20 cellular contexts compared by ENCODE assay signal in the genomic region with DNA sequence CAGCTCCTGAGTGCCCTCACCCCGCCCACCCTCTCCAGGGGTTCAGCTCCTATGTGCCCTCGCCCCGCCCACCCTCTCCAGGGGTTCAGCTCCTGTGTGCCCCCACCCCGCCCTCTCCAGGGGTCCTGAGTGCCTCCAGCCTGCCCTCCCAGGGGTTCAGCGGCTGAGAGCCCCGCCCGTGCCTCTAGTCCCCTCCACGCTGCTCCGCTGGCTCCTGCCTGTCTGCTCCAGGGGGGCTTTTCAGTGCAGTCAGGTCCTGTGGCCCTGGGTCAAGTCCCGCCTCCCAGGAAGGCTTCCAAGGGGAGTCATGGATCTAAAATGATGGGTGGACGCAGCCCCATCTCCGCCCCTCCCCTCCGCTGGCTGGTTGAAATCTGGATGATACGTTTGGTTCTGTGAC. TPM values are rescaled to one million over a fixed set of nuclear protein-coding genes. Genes with fewer than 3 reads are reported as not detected.
DNase-seq lines count a peak whose midpoint lies in the region; ATAC-seq and TF ChIP-seq lines count a peak whose summit lies in the region.
"Had no signal": no experiment of that assay in that cellular context is flagged by ENCODE, and none has a peak within 500 bp of the region (broad histone marks: within the 10 kb centered on the region; RNA-seq: fewer than 3 reads in every experiment).

No MANE protein-coding gene starts in this region.

- H2BK5ac ChIP-seq in trophoblast cell (ENCODE audit: low read depth, low read length, poor library complexity) = no peak overlapping the region

- no peak overlapping the region for H3K4me3 Mint-ChIP-seq in endothelial cell (ENCODE audit: unreplicated experiment)
- H3K4me3 Mint-ChIP-seq: CD14-positive monocyte had no signal

- no peak overlapping the region for H3K9ac ChIP-seq in trophoblast cell (ENCODE audit: low read length)
- H3K9ac ChIP-seq: GM23248, KMS-11 had no signal

- H3K27me3 Mint-ChIP-seq in endothelial cell (ENCODE audit: unreplicated experiment) = peaks cover 11% of the 10 kb centered on the region

- H2AK5ac ChIP-seq in trophoblast cell (ENCODE audit: low read length) = peak overlapping the region; percentile 26

- no peaks in the 10 kb centered on the region for H3K9me3 ChIP-seq in A673 (ENCODE audit: low read depth, low read length, poor library complexity, severe bottlenecking)
- H3K9me3 ChIP-seq in trophoblast cell (ENCODE audit: insufficient read depth, low read depth, low read length) = no peaks in the 10 kb centered on the region
- H3K9me3 ChIP-seq: HAP-1 had no signal

- H2BK120ac ChIP-seq in trophoblast cell (ENCODE audit: insufficient read depth, low read length, poor library complexity) = no peak overlapping the region

- no peak overlapping the region for H3K18ac ChIP-seq in trophoblast cell (ENCODE audit: low read length)

- no TSS peak for BruUV-seq in A673 (replicated peaks; lab: Mats Ljungman, UMichigan)

- H3K4me1 ChIP-seq in A673 (ENCODE audit: insufficient read depth, low read length, poor library complexity, severe bottlenecking) = peaks cover 23% of the 10 kb centered on the region
- H3K4me1 ChIP-seq in trophoblast cell (ENCODE audit: control insufficient read depth in 1 of 2, insufficient read depth in 2 of 2, low read length in 2 of 2) = peaks cover 26 to 37% of the 10 kb centered on the region in 2 experiments
- H3K4me1 ChIP-seq: HAP-1 had no signal

- no peak overlapping the region for H4K12ac ChIP-seq in trophoblast cell (ENCODE audit: low read depth, low read length)

- H3K36me3 ChIP-seq in A673 (ENCODE audit: insufficient read depth, low read length, poor library complexity, severe bottlenecking) (peaks cover 52% of the 10 kb centered on the region), trophoblast cell (ENCODE audit: control insufficient read depth in 1 of 2, insufficient read depth in 2 of 2, low read length in 2 of 2) (peaks cover 28 to 29% of the 10 kb centered on the region in 2 experiments)

- H3K27me3 ChIP-seq in A673 (replicated peaks; ENCODE audit: insufficient read depth, low read depth, low read length, poor library complexity) = no peaks in the 10 kb centered on the region
- no peaks in the 10 kb centered on the region for H3K27me3 ChIP-seq in trophoblast cell (ENCODE audit: insufficient read depth, low read length)

- no peak overlapping the region for H3K4ac ChIP-seq in trophoblast cell (ENCODE audit: low read depth, low read length)

- no peak overlapping the region for H2AFZ ChIP-seq in trophoblast cell (ENCODE audit: insufficient read depth, low read length, poor library complexity)
- H2AFZ ChIP-seq: GM23248 had no signal

- DNase-seq in A673 (ENCODE audit: low spot score) (no peak), NCI-H69 (lab: John Stamatoyannopoulos, UW) (peak; percentile 51), endothelial cell (ENCODE audit: low spot score) (no peak), trophoblast cell (no peak), SIG-M5 (lab: John Stamatoyannopoulos, UW) (no peak), COR-L47 (lab: John Stamatoyannopoulos, UW) (no peak)
- DNase-seq: DMS53, GDM1, NCI-H1092 treated with DMSO at 0.1 percent for 48 hours, NCI-H1436 treated with DMSO at 0.1 percent for 48 hours, NCI-H2029, NCI-H524, Right ventricle myocardium superior had no signal

- ATAC-seq in HG02678 (IDR thresholded peaks at IDR 0.05; ENCODE audit: unreplicated experiment) = no peak
- no peak for ATAC-seq in HG03565 (IDR thresholded peaks at IDR 0.05; ENCODE audit: unreplicated experiment)

- H3K4me3 ChIP-seq in A673 (ENCODE audit: low read depth, low read length, poor library complexity, severe bottlenecking) (no peak overlapping the region), trophoblast cell (ENCODE audit: low read depth, low read length) (no peak overlapping the region)
- H3K4me3 ChIP-seq: GM23248, HAP-1 had no signal

- no peak overlapping the region for H3K23ac ChIP-seq in trophoblast cell (ENCODE audit: low read length)

- no peak overlapping the region for H2BK12ac ChIP-seq in trophoblast cell (ENCODE audit: low read length)

- H3K27ac ChIP-seq in A673 (ENCODE audit: low read depth, low read length, poor library complexity, severe bottlenecking) = peak overlapping the region; percentile 17
- no peak overlapping the region for H3K27ac ChIP-seq in trophoblast cell (ENCODE audit: low read depth, low read length)
- H3K27ac ChIP-seq: GM23248, KMS-11 had no signal

- intact Hi-C loops in A673 (cut with micrococcal nuclease; ENCODE audit: unreplicated experiment) = no loop called here

- no peak for TF ChIP-seq CTCF in A673 (conservative IDR thresholded peaks at IDR 0.05; ENCODE audit: low read depth, low read length)
- TF ChIP-seq CTCF in endothelial cell (IDR thresholded peaks at IDR 0.05; ENCODE audit: unreplicated experiment) = no peak

- H3K79me2 ChIP-seq in trophoblast cell (ENCODE audit: control insufficient read depth, insufficient read depth, low read length, poor library complexity) = peaks cover 4% of the 10 kb centered on the region

- peak overlapping the region; percentile 4 for H3K27ac Mint-ChIP-seq in endothelial cell (ENCODE audit: unreplicated experiment)

- WGBS in trophoblast cell (ENCODE audit: extremely low coverage, insufficient coverage, insufficient read length) = no CpG with 5 or more reads among the region's 14 CpGs

- H4K8ac ChIP-seq in trophoblast cell (ENCODE audit: low read depth, low read length) = no peak overlapping the region

- H3K36me3 Mint-ChIP-seq in endothelial cell (ENCODE audit: low read depth, unreplicated experiment) = peaks cover 5% of the 10 kb centered on the region

- no peaks in the 10 kb centered on the region for H3K9me3 Mint-ChIP-seq in endothelial cell (ENCODE audit: unreplicated experiment)

- H3K14ac ChIP-seq in trophoblast cell (ENCODE audit: low read length) = no peak overlapping the region

- peaks cover 24% of the 10 kb centered on the region for H3K79me1 ChIP-seq in trophoblast cell (ENCODE audit: low read length)

- no peak overlapping the region for H3K4me2 ChIP-seq in trophoblast cell (ENCODE audit: low read length)
- H3K4me2 ChIP-seq: KMS-11 had no signal

- POLR2A ChIA-PET in A673 (lab: Charles Lee; ENCODE audit: low non-redundant PET) = interaction anchor here (0.6 kb wide), 1 partner anchor 41 kb away, joined by 3 read pairs; no protein-coding TSS in a partner anchor

- H4K91ac ChIP-seq in trophoblast cell (ENCODE audit: low read depth, low read length) = no peak overlapping the region

- H3K4me1 Mint-ChIP-seq in endothelial cell (ENCODE audit: unreplicated experiment) = peaks cover 17% of the 10 kb centered on the region

- CTCF ChIA-PET in A673 (lab: Charles Lee) = no interaction called here

RNA-seq across cellular contexts. Expression of gene SLX9, which starts 33.8 kb away (rescaled TPM):
- total RNA-seq in A673 (2021) = 114 and 115 TPM in 2 replicates
- 13.7 TPM for total RNA-seq in endothelial cell (ENCODE audit: unreplicated experiment)
- polyA plus RNA-seq in trophoblast cell (2013) = 19.1 and 21.1 TPM in 2 replicates

RNA-seq across cellular contexts. Expression of gene ITGB2, which starts 52.9 kb away (rescaled TPM):
- 5.0 and 7.4 TPM in 2 replicates for total RNA-seq in A673 (2021)
- total RNA-seq in endothelial cell (ENCODE audit: unreplicated experiment) = 21.3 TPM
- polyA plus RNA-seq in trophoblast cell (2013) = 0.03 TPM in 2 replicates
- total RNA-seq: RPMI7951 had no signal
